14 cellular contexts compared by ENCODE assay signal in the genomic region with DNA sequence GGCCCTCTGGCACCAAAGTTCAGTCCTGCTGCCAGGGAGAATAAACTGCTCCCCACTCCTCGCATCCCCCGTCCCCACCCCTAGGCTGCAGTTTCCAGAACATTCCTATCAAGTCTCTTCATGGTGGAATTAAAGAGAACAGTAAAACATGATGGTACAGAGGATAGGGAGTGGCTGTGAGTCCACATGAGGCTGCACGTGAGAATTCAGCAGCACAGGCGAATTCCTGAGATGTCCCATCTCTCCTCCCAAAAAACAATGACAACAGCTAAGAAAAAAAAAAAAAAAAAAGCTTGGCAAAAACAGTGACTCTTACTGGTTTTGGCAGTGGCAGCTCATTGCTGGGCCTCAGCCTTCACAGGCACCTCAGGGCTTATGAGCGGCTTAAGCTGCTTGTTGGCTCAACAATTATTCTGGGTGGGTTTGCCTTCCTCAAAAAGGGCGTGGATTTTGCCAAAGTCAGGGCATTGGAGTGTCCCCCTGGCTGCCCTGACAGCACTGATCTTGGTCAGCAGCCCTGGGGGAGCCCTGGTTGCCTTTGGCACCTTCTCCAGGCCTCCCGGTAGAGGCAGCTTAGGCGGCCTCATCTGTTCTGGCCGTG. TPM values are rescaled to one million over a fixed set of nuclear protein-coding genes. Genes with fewer than 3 reads are reported as not detected.
DNase-seq lines count a peak whose midpoint lies in the region; ATAC-seq, FAIRE-seq and TF ChIP-seq lines count a peak whose summit lies in the region.
"Had no signal": no experiment of that assay in that cellular context is flagged by ENCODE, and none has a peak within 500 bp of the region (broad histone marks: within the 10 kb centered on the region; RNA-seq: fewer than 3 reads in every experiment).

No MANE protein-coding gene starts in this region.

- H3K4me3 ChIP-seq in kidney (ENCODE audit: low read length in 2 of 2) (no peak overlapping the region), sigmoid colon (no peak overlapping the region)
- H3K4me3 ChIP-seq: GM23338 had no signal

- intact Hi-C loops in MCF 10A (cut with micrococcal nuclease) (no loop called here), kidney (cut with DNase I) (no loop called here), sigmoid colon (cut with DNase I) (no loop called here), Calu3 (cut with micrococcal nuclease; ENCODE audit: unreplicated experiment) (no loop called here)

- H3K36me3 Mint-ChIP-seq in MCF 10A (ENCODE audit: insufficient read depth, unreplicated experiment) (no peaks in the 10 kb centered on the region), Calu3 (ENCODE audit: insufficient read depth, unreplicated experiment) (peaks cover 9% of the 10 kb centered on the region)
- no peaks in the 10 kb centered on the region for H3K36me3 Mint-ChIP-seq in activated T-helper 17 cell treated with anti-CD3 and anti-CD28 coated beads, Interleukin-2, amount 50 U/mL, for 72 hours (ENCODE audit: low read depth)

- no peak overlapping the region for H3K27ac ChIP-seq in kidney (ENCODE audit: low read depth in 2 of 2, low read length in 2 of 2)
- H3K27ac ChIP-seq in sigmoid colon: peak overlapping the region; percentile 40 to 82 (median 66)

- no peaks in the 10 kb centered on the region for H3K27me3 ChIP-seq in sigmoid colon

- no peak for TF ChIP-seq EP300 in sigmoid colon (IDR thresholded peaks at IDR 0.05)

- H3K4me3 Mint-ChIP-seq in MCF 10A (ENCODE audit: unreplicated experiment): no peak overlapping the region
- no peak overlapping the region for H3K4me3 Mint-ChIP-seq in Calu3 (ENCODE audit: low read depth, unreplicated experiment)
- no peak overlapping the region for H3K4me3 Mint-ChIP-seq in activated T-helper 17 cell treated with anti-CD3 and anti-CD28 coated beads, Interleukin-2, amount 50 U/mL, for 72 hours
- H3K4me3 Mint-ChIP-seq: GM23338 had no signal

- H3K27me3 Mint-ChIP-seq in MCF 10A (ENCODE audit: insufficient read depth, unreplicated experiment): peaks cover 10% of the 10 kb centered on the region
- peaks cover 31% of the 10 kb centered on the region for H3K27me3 Mint-ChIP-seq in Calu3 (ENCODE audit: unreplicated experiment)
- H3K27me3 Mint-ChIP-seq in activated T-helper 17 cell treated with anti-CD3 and anti-CD28 coated beads, Interleukin-2, amount 50 U/mL, for 72 hours: peaks cover 3% of the 10 kb centered on the region

- POLR2A ChIA-PET in MCF 10A (lab: Yijun Ruan, JAX): interaction anchor here (0.6 to 3.9 kb wide), 22 partner anchors 8 to 242 kb away, joined by 3 to 35 read pairs (median 4); a partner anchor contains a TSS

- peaks cover 32% of the 10 kb centered on the region for H3K4me1 Mint-ChIP-seq in MCF 10A (ENCODE audit: insufficient read depth, unreplicated experiment)
- peaks cover 21% of the 10 kb centered on the region for H3K4me1 Mint-ChIP-seq in Calu3 (ENCODE audit: low read depth, unreplicated experiment)
- peaks cover 22% of the 10 kb centered on the region for H3K4me1 Mint-ChIP-seq in activated T-helper 17 cell treated with anti-CD3 and anti-CD28 coated beads, Interleukin-2, amount 50 U/mL, for 72 hours

- H3K4me1 ChIP-seq in kidney (ENCODE audit: control insufficient read depth in 1 of 2, insufficient read depth in 1 of 2, low read depth in 1 of 2, low read length in 2 of 2): peaks cover 6% of the 10 kb centered on the region in 2 donors
- peaks cover 0 to 34% (median 11%) of the 10 kb centered on the region in 4 donors for H3K4me1 ChIP-seq in sigmoid colon

- no peaks in the 10 kb centered on the region for H3K36me3 ChIP-seq in kidney (ENCODE audit: control insufficient read depth in 1 of 2, insufficient read depth in 2 of 2, low read length in 2 of 2)
- H3K36me3 ChIP-seq in sigmoid colon: no peaks in the 10 kb centered on the region

- TF ChIP-seq CTCF in MCF 10A (IDR thresholded peaks at IDR 0.05; ENCODE audit: unreplicated experiment) (no peak), kidney (IDR thresholded peaks at IDR 0.05; ENCODE audit: borderline replicate concordance, extremely low read depth, insufficient read depth) (no peak), sigmoid colon (IDR thresholded peaks at IDR 0.05) (no peak), Calu3 (IDR thresholded peaks at IDR 0.05; ENCODE audit: unreplicated experiment) (no peak)

- H3K9me3 ChIP-seq in kidney (ENCODE audit: control insufficient read depth in 1 of 2, low read length in 2 of 2) (no peaks in the 10 kb centered on the region), sigmoid colon (no peaks in the 10 kb centered on the region)

- H3K27ac Mint-ChIP-seq in MCF 10A (ENCODE audit: low read depth, unreplicated experiment): peak overlapping the region; percentile 77
- no peak overlapping the region for H3K27ac Mint-ChIP-seq in Calu3 (ENCODE audit: unreplicated experiment)
- no peak overlapping the region for H3K27ac Mint-ChIP-seq in activated T-helper 17 cell treated with anti-CD3 and anti-CD28 coated beads, Interleukin-2, amount 50 U/mL, for 72 hours
- H3K27ac Mint-ChIP-seq: GM23338 had no signal

- BruUV-seq in MCF 10A (replicated peaks; lab: Mats Ljungman, UMichigan): no TSS peak
- BruUV-seq in Calu3 (replicated peaks; lab: Mats Ljungman, UMichigan): no TSS peak

- WGBS in sigmoid colon, 2 donors: 33 to 67% methylated on average over 9 of the region's 9 CpGs

- CTCF ChIA-PET in MCF 10A (lab: Yijun Ruan, JAX): interaction anchor here (0.7 to 2.3 kb wide), 6 partner anchors 10 to 134 kb away, joined by 3 to 6 read pairs (median 4); no protein-coding TSS in a partner anchor
- CTCF ChIA-PET in Calu3 (lab: Charles Lee): interaction anchor here (0.9 kb wide), 1 partner anchor 8 kb away, joined by 3 read pairs; no protein-coding TSS in a partner anchor

- H3K9ac ChIP-seq in kidney (ENCODE audit: low read length in 2 of 2): no peak overlapping the region

- DNase-seq in ELF-1 (ENCODE audit: low read depth, low spot score) (peak; percentile 56), MCF 10A (ENCODE audit: unreplicated experiment) (peak; percentile 35), kidney (peak; percentile 60), sigmoid colon (peak; percentile 73), erythroblast (lab: John Stamatoyannopoulos, UW) (no peak), MV-4-11 (lab: John Stamatoyannopoulos, UW) (no peak), Calu3 (no peak)
- DNase-seq: activated CD4-positive, alpha-beta T cell treated with anti-CD3 and anti-CD28 coated beads, Interleukin-2, amount 50 U/mL, for 1 hour; Karpas-422; NCI-H1694; NCI-H510A treated with DMSO at 0.1 percent for 48 hours had no signal

- no peaks in the 10 kb centered on the region for H3K9me3 Mint-ChIP-seq in MCF 10A (ENCODE audit: unreplicated experiment)
- no peaks in the 10 kb centered on the region for H3K9me3 Mint-ChIP-seq in Calu3 (ENCODE audit: low read depth, unreplicated experiment)
- H3K9me3 Mint-ChIP-seq in activated T-helper 17 cell treated with anti-CD3 and anti-CD28 coated beads, Interleukin-2, amount 50 U/mL, for 72 hours: no peaks in the 10 kb centered on the region
- H3K9me3 Mint-ChIP-seq: GM23338 had no signal

- TF ChIP-seq POLR2A in sigmoid colon (IDR thresholded peaks at IDR 0.05): no peak
- TF ChIP-seq POLR2A in erythroblast (IDR thresholded peaks at IDR 0.05; ENCODE audit: low read length): no peak

- no peak for ATAC-seq in activated T-helper 17 cell treated with anti-CD3 and anti-CD28 coated beads, Interleukin-2, amount 50 U/mL, for 72 hours (replicated peaks)
- ATAC-seq: GM23338 had no signal

- FAIRE-seq in kidney (lab: Jason Lieb, UNC): no peak
- FAIRE-seq: GM18507 had no signal

RNA-seq across cellular contexts. Expression of a gene that starts 5.7 kb away (rescaled TPM):
- total RNA-seq in MCF 10A (2022) (10.8 and 21.0 TPM in 2 replicates), kidney (23.1 TPM), sigmoid colon (10 to 100 TPM in 2 of 4 donors, 1 to 10 TPM in 2; 7.5 to 35.0 (median 13.8) TPM), Calu3 (2022) (6.6 and 13.0 TPM in 2 replicates)
- polyA plus RNA-seq in kidney (ENCODE audit: insufficient read depth, low read depth, low replicate concordance) (7.5 TPM), sigmoid colon (1 to 10 TPM; 1.2 to 8.6 (median 7.2) TPM)
- 10 to 100 TPM; 17.0 to 38.2 TPM for total RNA-seq in activated T-helper 17 cell treated with anti-CD3 and anti-CD28 coated beads, Interleukin-2, amount 50 U/mL, for 72 hours

RNA-seq across cellular contexts. Expression of a gene that starts 59.9 kb away (rescaled TPM):
- total RNA-seq in MCF 10A (2022) (5.7 and 6.3 TPM in 2 replicates), kidney (49.3 TPM), sigmoid colon (10 to 100 TPM in 1 of 4 donors, 1 to 10 TPM in 3; 6.7 to 12.8 (median 8.4) TPM), Calu3 (2022) (10.1 and 10.7 TPM in 2 replicates)
- polyA plus RNA-seq in kidney (ENCODE audit: insufficient read depth, low read depth, low replicate concordance) (352 TPM), sigmoid colon (10 to 100 TPM in 1 of 3 donors, 1 to 10 TPM in 2; 2.4 to 11.0 (median 3.7) TPM)
- total RNA-seq in activated T-helper 17 cell treated with anti-CD3 and anti-CD28 coated beads, Interleukin-2, amount 50 U/mL, for 72 hours: 1 to 10 TPM; 3.5 to 4.8 TPM

Comparison
In these comparisons a context has a peak if more than half of its experiments do, and no peak if none do; other contexts are left out.
1. DNase-seq: peak in ELF-1 (single experiment), MCF 10A (single experiment), kidney (single experiment) and sigmoid colon (single experiment); none in erythroblast (0 of 2), MV-4-11 (single experiment) and Calu3 (single experiment).
2. H3K27ac ChIP-seq: peak in sigmoid colon (4 of 4); none in kidney (0 of 2).